18 cellular contexts compared by ENCODE assay signal in genomic region chr7:155295511-155295910, GRCh38. TPM values are rescaled to one million over a fixed set of nuclear protein-coding genes. Genes with fewer than 3 reads are reported as not detected.
A peak's percentile ranks its signal among the peaks of the same experiment; 100 is the strongest.
DNase-seq lines count a peak whose midpoint lies in the region; ATAC-seq and TF ChIP-seq lines count a peak whose summit lies in the region.
"Had no signal": no experiment of that assay in that cellular context is flagged by ENCODE, and none has a peak within 500 bp of the region (broad histone marks: within the 10 kb centered on the region; RNA-seq: fewer than 3 reads in every experiment).

No MANE protein-coding gene starts in this region.

- peak overlapping the region; percentile 89 for H3K27ac ChIP-seq in CD8-positive, alpha-beta memory T cell (ENCODE audit: low read depth, low read length)
- H3K27ac ChIP-seq in esophagus squamous epithelium = no peak overlapping the region
- H3K27ac ChIP-seq: left ventricle myocardium inferior, neutrophil had no signal

- peaks cover 0 to 18% (median 2%) of the 10 kb centered on the region in 3 donors for H3K36me3 Mint-ChIP-seq in CD8-positive, alpha-beta memory T cell
- H3K36me3 Mint-ChIP-seq in IgD-negative memory B cell (no peaks in the 10 kb centered on the region), WTC11 (peaks cover 7% of the 10 kb centered on the region), naive B cell (no peaks in the 10 kb centered on the region)

- CTCF ChIA-PET in CD8-positive, alpha-beta memory T cell (lab: Charles Lee) = interaction anchor here (5.1 kb wide), 1 partner anchor 49 kb away, joined by 40 read pairs; no protein-coding TSS in a partner anchor
- CTCF ChIA-PET in WTC11 (lab: Charles Lee) = interaction anchor here (0.9 to 3.9 kb wide), 7 partner anchors 27 to 287 kb away, joined by 3 to 18 read pairs (median 4); no protein-coding TSS in a partner anchor

- 80 to 84% methylated on average over 4 to 6 of the region's 7 CpGs for WGBS in esophagus squamous epithelium, 2 donors

- peaks cover 5 to 6% of the 10 kb centered on the region in 2 donors for H3K27me3 Mint-ChIP-seq in CD8-positive, alpha-beta memory T cell
- H3K27me3 Mint-ChIP-seq in IgD-negative memory B cell (peaks cover 2% of the 10 kb centered on the region), WTC11 (ENCODE audit: low read depth) (no peaks in the 10 kb centered on the region; the same call in none of the 2 replicates), naive B cell (peaks cover 0 to 5% (median 0%) of the 10 kb centered on the region in 3 donors)

- peaks cover 27% of the 10 kb centered on the region for H3K4me1 ChIP-seq in CD8-positive, alpha-beta memory T cell (ENCODE audit: insufficient read depth, low read length)
- H3K4me1 ChIP-seq in esophagus squamous epithelium = peaks cover 12 to 39% (median 16%) of the 10 kb centered on the region in 3 donors

- TF ChIP-seq CTCF in WTC11 (IDR thresholded peaks at IDR 0.05) = no peak
- no peak for TF ChIP-seq CTCF in esophagus squamous epithelium (IDR thresholded peaks at IDR 0.05)

- peak overlapping the region in 4 of 8 donors; percentile 59 to 97 (median 82) for H3K27ac Mint-ChIP-seq in CD8-positive, alpha-beta memory T cell
- H3K27ac Mint-ChIP-seq in IgD-negative memory B cell = peak overlapping the region in 2 of 3 donors; percentile 9 to 96
- H3K27ac Mint-ChIP-seq in WTC11 = 0 out of 2 replicates have a peak overlapping the region, but pooled peaks have one; percentile 13
- peak overlapping the region in 4 of 6 donors; percentile 9 to 96 (median 26) for H3K27ac Mint-ChIP-seq in naive B cell

- peak overlapping the region in 3 of 7 donors; percentile 34 to 82 (median 79) for H3K4me3 Mint-ChIP-seq in CD8-positive, alpha-beta memory T cell
- H3K4me3 Mint-ChIP-seq in IgD-negative memory B cell = peak overlapping the region in 3 of 4 donors; percentile 17 to 89 (median 37)
- H3K4me3 Mint-ChIP-seq in WTC11 = no peak overlapping the region
- peak overlapping the region in 6 of 8 donors; percentile 21 to 94 (median 88) for H3K4me3 Mint-ChIP-seq in naive B cell

- intact Hi-C loops in esophagus squamous epithelium (cut with DNase I) = no loop called here

- H3K4me1 Mint-ChIP-seq in CD8-positive, alpha-beta memory T cell = peaks cover 23 to 37% (median 27%) of the 10 kb centered on the region in 3 donors
- H3K4me1 Mint-ChIP-seq in IgD-negative memory B cell (peaks cover 16 to 21% (median 17%) of the 10 kb centered on the region in 3 donors), WTC11 (peaks cover 34% of the 10 kb centered on the region), naive B cell (peaks cover 39 to 54% (median 40%) of the 10 kb centered on the region in 3 donors)

- POLR2A ChIA-PET in CD8-positive, alpha-beta memory T cell (lab: Charles Lee) = interaction anchor here (2.5 kb wide), 1 partner anchor 367 kb away, joined by 14 read pairs; no protein-coding TSS in a partner anchor
- POLR2A ChIA-PET in WTC11 (lab: Charles Lee) = no interaction called here

- H3K27me3 ChIP-seq in CD8-positive, alpha-beta memory T cell (ENCODE audit: insufficient read depth, low read length, poor library complexity, severe bottlenecking) = no peaks in the 10 kb centered on the region
- peaks cover 0 to 7% (median 0%) of the 10 kb centered on the region in 4 donors for H3K27me3 ChIP-seq in esophagus squamous epithelium
- H3K27me3 ChIP-seq: stomach had no signal

- DNase-seq in CD8-positive, alpha-beta memory T cell = no peak
- DNase-seq in WTC11 (ENCODE audit: low spot score) (no peak), naive B cell (no peak), NCI-H2171 treated with DMSO at 0.1 percent for 48 hours (lab: John Stamatoyannopoulos, UW) (no peak), DMS114 treated with DMSO at 0.1 percent for 48 hours (lab: John Stamatoyannopoulos, UW; ENCODE audit: unreplicated experiment) (no peak), esophagus squamous epithelium (lab: John Stamatoyannopoulos, UW) (no peak)
- DNase-seq: activated T-cell treated with anti-CD3 and anti-CD28 coated beads for 4 hours, amniotic stem cell, hypothalamus, KBM-7, left ventricle myocardium inferior, NCI-H1694 treated with DMSO at 0.1 percent for 48 hours, NCI-H774, SHP77, stomach had no signal

- H3K9me3 ChIP-seq in CD8-positive, alpha-beta memory T cell (ENCODE audit: low read length) = no peaks in the 10 kb centered on the region
- H3K9me3 ChIP-seq in esophagus squamous epithelium = no peaks in the 10 kb centered on the region
- H3K9me3 ChIP-seq: left ventricle myocardium inferior, neutrophil, stomach had no signal

- no peaks in the 10 kb centered on the region for H3K9me3 Mint-ChIP-seq in CD8-positive, alpha-beta memory T cell
- no peaks in the 10 kb centered on the region for H3K9me3 Mint-ChIP-seq in IgD-negative memory B cell
- peaks cover 7% of the 10 kb centered on the region for H3K9me3 Mint-ChIP-seq in WTC11
- H3K9me3 Mint-ChIP-seq in naive B cell = peaks cover 0 to 2% (median 0%) of the 10 kb centered on the region in 7 donors

- H3K4me3 ChIP-seq in CD8-positive, alpha-beta memory T cell (ENCODE audit: low read length) = no peak overlapping the region
- no peak overlapping the region for H3K4me3 ChIP-seq in esophagus squamous epithelium
- H3K4me3 ChIP-seq: left ventricle myocardium inferior, stomach had no signal

- TF ChIP-seq POLR2A in esophagus squamous epithelium (IDR thresholded peaks at IDR 0.05) = no peak

- ATAC-seq in WTC11 (no peak), naive B cell (ENCODE audit: low read depth in 2 of 2) (no peak), HG03139 (IDR thresholded peaks at IDR 0.05; ENCODE audit: unreplicated experiment) (no peak)

- no peaks in the 10 kb centered on the region for H3K36me3 ChIP-seq in CD8-positive, alpha-beta memory T cell (ENCODE audit: insufficient read depth, low read length)
- no peaks in the 10 kb centered on the region for H3K36me3 ChIP-seq in esophagus squamous epithelium
- H3K36me3 ChIP-seq: left ventricle myocardium inferior, neutrophil had no signal

TF ChIP-seq in WTC11, 78 proteins besides CTCF, POLR2A, EP300 and RAD21:
- TF ChIP-seq OVOL2 (CRISPR knock-in tag; IDR thresholded peaks at IDR 0.05; ENCODE audit: borderline replicate concordance) (no peak), GTF2I (CRISPR knock-in tag; conservative IDR thresholded peaks at IDR 0.05) (no peak), GABPB1 (CRISPR knock-in tag; IDR thresholded peaks at IDR 0.05) (no peak), MXD4 (CRISPR knock-in tag; IDR thresholded peaks at IDR 0.05; ENCODE audit: borderline replicate concordance) (no peak), ESRRA (CRISPR knock-in tag; IDR thresholded peaks at IDR 0.05; ENCODE audit: borderline replicate concordance) (no peak), MAX (CRISPR knock-in tag; IDR thresholded peaks at IDR 0.05) (no peak), SOX15 (CRISPR knock-in tag; IDR thresholded peaks at IDR 0.05) (no peak), NFE2L1 (CRISPR knock-in tag; IDR thresholded peaks at IDR 0.05) (no peak), NR3C1 (CRISPR knock-in tag; conservative IDR thresholded peaks at IDR 0.05; ENCODE audit: low read depth) (no peak), CBFB (CRISPR knock-in tag; IDR thresholded peaks at IDR 0.05; ENCODE audit: low read depth) (no peak), TEAD4 (CRISPR knock-in tag; IDR thresholded peaks at IDR 0.05) (no peak), JAZF1 (CRISPR knock-in tag; IDR thresholded peaks at IDR 0.05) (no peak), NR1H2 (CRISPR knock-in tag; IDR thresholded peaks at IDR 0.05) (no peak)

RNA-seq across cellular contexts. Expression of gene INSIG1, which starts 2.2 kb away (rescaled TPM):
- 10 to 100 TPM; 25.0 to 27.3 TPM for total RNA-seq in CD8-positive, alpha-beta memory T cell
- polyA plus RNA-seq in CD8-positive, alpha-beta memory T cell = 29.5 TPM
- polyA plus RNA-seq in IgD-negative memory B cell = 28.5 TPM
- 32.3 to 41.2 TPM (median 40.1 TPM) in 3 replicates for total RNA-seq in WTC11 (2021)
- 10 to 100 TPM; 55.4 to 85.8 (median 73.4) TPM for polyA plus RNA-seq in naive B cell (ENCODE audit: low read depth in 6 of 6)
- total RNA-seq in esophagus squamous epithelium = 10 to 100 TPM; 24.7 to 77.6 (median 64.6) TPM
